ENCODE assay signal across 27 cellular contexts in the genomic region with DNA sequence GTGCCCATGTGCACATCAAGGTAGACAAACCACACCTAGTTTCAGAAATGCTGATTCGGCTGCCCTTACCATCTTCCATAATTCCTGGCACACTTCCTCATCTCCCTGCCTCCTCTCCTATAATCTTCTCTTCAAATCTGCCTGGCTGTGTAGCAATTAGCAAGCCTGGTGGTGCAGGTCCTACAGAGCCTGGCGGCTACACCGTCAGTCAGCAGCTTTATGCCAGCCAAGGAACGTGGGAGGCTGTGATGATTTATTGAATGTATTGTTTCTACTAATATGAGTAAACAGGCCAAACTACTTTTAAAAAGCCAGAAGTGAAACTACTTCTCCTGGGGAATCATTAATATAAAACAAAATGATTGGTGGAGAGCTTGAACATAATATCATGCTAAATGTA.
DNase-seq lines count a peak whose midpoint lies in the region; ATAC-seq, FAIRE-seq and TF ChIP-seq lines count a peak whose summit lies in the region.
"Had no signal": no experiment of that assay in that cellular context is flagged by ENCODE, and none has a peak within 500 bp of the region (broad histone marks: within the 10 kb centered on the region; RNA-seq: fewer than 3 reads in every experiment).

No MANE protein-coding gene starts in this region.

- H3K4me3 Mint-ChIP-seq in natural killer cell = no peak overlapping the region
- H3K4me3 Mint-ChIP-seq: activated naive CD8-positive, alpha-beta T cell treated with anti-CD3 and anti-CD28 coated beads for 36 hours; CD4-positive, CD25-positive, alpha-beta regulatory T cell; naive thymus-derived CD8-positive, alpha-beta T cell; T-helper 2 cell treated with Interferon-gamma antibody and Interleukin-4, amounts not matched to agents 5 μg/mL and 100 μg/mL, for 36 hours had no signal

- no peaks in the 10 kb centered on the region for H3K9me3 Mint-ChIP-seq in natural killer cell
- H3K9me3 Mint-ChIP-seq: activated naive CD8-positive, alpha-beta T cell treated with anti-CD3 and anti-CD28 coated beads for 36 hours; T-helper 2 cell treated with Interferon-gamma antibody and Interleukin-4, amounts not matched to agents 5 μg/mL and 100 μg/mL, for 36 hours had no signal

- intact Hi-C loops in natural killer cell (cut with micrococcal nuclease) = no loop called here

- H3K9me3 ChIP-seq in BE2C = no peaks in the 10 kb centered on the region
- H3K9me3 ChIP-seq: pancreas, SJSA1, tibial artery had no signal

- peak; percentile 27 for DNase-seq in BE2C
- DNase-seq in T47D (ENCODE audit: low read depth in 1 of 2, low spot score in 1 of 2) = peak; percentile 9 to 67
- DNase-seq in natural killer cell = no peak
- DNase-seq in HTR-8/SVneo (ENCODE audit: insufficient read length, low spot score) = no peak
- DNase-seq in NCI-H1694 (lab: John Stamatoyannopoulos, UW) = no peak
- DNase-seq in cerebellar cortex (ENCODE audit: low spot score) = no peak
- DNase-seq: activated naive CD8-positive, alpha-beta T cell treated with anti-CD3 and anti-CD28 coated beads for 36 hours; CD4-positive, CD25-positive, alpha-beta regulatory T cell; DMS79; GOT3; hippocampal formation; KBM-7; naive thymus-derived CD8-positive, alpha-beta T cell; NCI-H2081 treated with DMSO at 0.1 percent for 48 hours; NCI-H526 treated with DMSO at 0.1 percent for 48 hours; pancreas; stimulated activated naive CD4-positive, alpha-beta T cell treated with Interleukin-2 at 50 U/mL for 16 hours; tibial artery had no signal

- peaks cover 29% of the 10 kb centered on the region for H3K4me1 ChIP-seq in BE2C

- in situ Hi-C loops in T47D (cut with HindIII; ENCODE audit: low pct_unique_long_range_greater_than_20kb, low sequenced_read_pairs) = no loop called here

- H3K4me3 ChIP-seq in BE2C (ENCODE audit: low read depth, low read length) = no peak overlapping the region
- H3K4me3 ChIP-seq: coronary artery, pancreas, SJSA1, tibial artery had no signal

- no peaks in the 10 kb centered on the region for H3K4me1 Mint-ChIP-seq in natural killer cell
- H3K4me1 Mint-ChIP-seq: activated naive CD8-positive, alpha-beta T cell treated with anti-CD3 and anti-CD28 coated beads for 36 hours; CD4-positive, CD25-positive, alpha-beta regulatory T cell; naive thymus-derived CD8-positive, alpha-beta T cell had no signal

- FAIRE-seq in HTR-8/SVneo (lab: Jason Lieb, UNC) = no peak
- FAIRE-seq: GM19239, islet of Langerhans, pancreas had no signal

- H3K27me3 Mint-ChIP-seq in natural killer cell (ENCODE audit: low read depth in 2 of 2) = no peaks in the 10 kb centered on the region

- TF ChIP-seq CTCF in BE2C (IDR thresholded peaks at IDR 0.05; ENCODE audit: low read depth, low read length) (no peak), natural killer cell (IDR thresholded peaks at IDR 0.05) (no peak)

- no peaks in the 10 kb centered on the region for H3K27me3 ChIP-seq in BE2C
- H3K27me3 ChIP-seq: pancreas, SJSA1, tibial artery had no signal

- no peak overlapping the region for H3K27ac Mint-ChIP-seq in natural killer cell
- H3K27ac Mint-ChIP-seq: activated naive CD8-positive, alpha-beta T cell treated with anti-CD3 and anti-CD28 coated beads for 36 hours; CD4-positive, CD25-positive, alpha-beta regulatory T cell; naive thymus-derived CD8-positive, alpha-beta T cell; T-helper 2 cell treated with Interferon-gamma antibody and Interleukin-4, amounts not matched to agents 5 μg/mL and 100 μg/mL, for 36 hours had no signal

- no peaks in the 10 kb centered on the region for H3K36me3 Mint-ChIP-seq in natural killer cell
- H3K36me3 Mint-ChIP-seq: activated naive CD8-positive, alpha-beta T cell treated with anti-CD3 and anti-CD28 coated beads for 36 hours; CD4-positive, CD25-positive, alpha-beta regulatory T cell; naive thymus-derived CD8-positive, alpha-beta T cell had no signal

- no peaks in the 10 kb centered on the region for H3K36me3 ChIP-seq in BE2C
- H3K36me3 ChIP-seq: pancreas, SJSA1, tibial artery had no signal

- ATAC-seq in GM18519 (IDR thresholded peaks at IDR 0.05; ENCODE audit: low FRiP score, unreplicated experiment) = peak; percentile 51
- peak; percentile 77 for ATAC-seq in HG03378 (IDR thresholded peaks at IDR 0.05; ENCODE audit: unreplicated experiment)
- ATAC-seq in natural killer cell = no peak
- ATAC-seq: activated CD4-positive, CD25-positive, alpha-beta regulatory T cell treated with anti-CD3 and anti-CD28 coated beads, Interleukin-2, amount 50 U/mL, for 24 hours; naive thymus-derived CD8-positive, alpha-beta T cell; Panc1 had no signal

Comparison
In these comparisons a context has a peak if more than half of its experiments do, and no peak if none do; other contexts are left out.
1. DNase-seq: peak in BE2C (single experiment) and T47D (2 of 2); none in natural killer cell (single experiment), HTR-8/SVneo (single experiment), NCI-H1694 (single experiment) and cerebellar cortex (single experiment).
2. ATAC-seq: peak in GM18519 (single experiment) and HG03378 (single experiment); none in natural killer cell (0 of 3).